Comparison of ENCODE assay signal across 19 cellular contexts in genomic region chr11:104713366-104713765, GRCh38.
"Had no signal": no experiment of that assay in that cellular context is flagged by ENCODE, and none has a peak within 500 bp of the region (broad histone marks: within the 10 kb centered on the region; RNA-seq: fewer than 3 reads in every experiment).

No MANE protein-coding gene starts in this region.

- H3K4me3 ChIP-seq: gastroesophageal sphincter, left ventricle myocardium inferior, psoas muscle, sigmoid colon, thoracic aorta had no signal

- H3K9me3 ChIP-seq: gastroesophageal sphincter, left ventricle myocardium inferior, psoas muscle, sigmoid colon, thoracic aorta had no signal

- H3K9me3 Mint-ChIP-seq: endodermal cell; memory B cell; stimulated activated naive CD8-positive, alpha-beta T cell treated with anti-CD3 and anti-CD28 coated beads, Interleukin-15, amount 100 ng/mL, for 72 hours had no signal

- H3K4me1 ChIP-seq: gastroesophageal sphincter, left ventricle myocardium inferior, psoas muscle, sigmoid colon had no signal

- H3K27ac ChIP-seq: gastroesophageal sphincter, left ventricle myocardium inferior, psoas muscle, sigmoid colon, thoracic aorta, VCaP had no signal

- H3K4me1 Mint-ChIP-seq: brain, endodermal cell had no signal

- H3K4me3 Mint-ChIP-seq: activated CD4-positive, alpha-beta memory T cell treated with anti-CD3 and anti-CD28 coated beads, Interleukin-2, amount 10 ng/mL, durations not matched to agents 7 days and 5 days; activated CD4-positive, alpha-beta T cell treated with anti-CD3 and anti-CD28 coated beads for 36 hours; activated naive CD8-positive, alpha-beta T cell treated with anti-CD3 and anti-CD28 coated beads, Interleukin-2, amount 10 ng/mL, durations not matched to agents 7 days and 5 days; brain; endodermal cell; memory B cell; natural killer cell treated with Interleukin-12 subunit alpha and Interleukin-12 subunit beta and Interleukin-15 and Interleukin-18, amount 100 ng/mL, for 72 hours; stimulated activated naive CD8-positive, alpha-beta T cell treated with anti-CD3 and anti-CD28 coated beads, Interleukin-15, amount 100 ng/mL, for 72 hours had no signal

- H3K36me3 ChIP-seq: gastroesophageal sphincter, left ventricle myocardium inferior, sigmoid colon, thoracic aorta had no signal

- H3K27me3 ChIP-seq: gastroesophageal sphincter, sigmoid colon had no signal

- ATAC-seq: activated CD4-positive, alpha-beta T cell treated with anti-CD3 and anti-CD28 coated beads for 36 hours; gastroesophageal sphincter; natural killer cell treated with Interleukin-12 subunit alpha and Interleukin-12 subunit beta and Interleukin-15 and Interleukin-18, amount 100 ng/mL, for 72 hours; psoas muscle; stimulated activated naive CD8-positive, alpha-beta T cell treated with anti-CD3 and anti-CD28 coated beads, Interleukin-15, amount 100 ng/mL, for 72 hours had no signal

- DNase-seq: activated CD4-positive, alpha-beta memory T cell treated with anti-CD3 and anti-CD28 coated beads, Interleukin-2, amount 10 ng/mL, durations not matched to agents 7 days and 5 days; activated CD4-positive, alpha-beta T cell treated with anti-CD3 and anti-CD28 coated beads for 36 hours; activated naive CD8-positive, alpha-beta T cell treated with anti-CD3 and anti-CD28 coated beads, Interleukin-2, amount 10 ng/mL, durations not matched to agents 7 days and 5 days; cerebellar nuclear complex; dermis blood vessel endothelial cell; endodermal cell; kidney; left ventricle myocardium inferior; psoas muscle; sigmoid colon; stimulated activated CD4-positive, alpha-beta T cell treated with anti-CD3 and anti-CD28 coated beads, Interleukin-4, amount 100 ng/mL, for 1 hour; stimulated activated naive CD8-positive, alpha-beta T cell treated with anti-CD3 and anti-CD28 coated beads, Interleukin-15, amount 100 ng/mL, for 72 hours; T-helper 1 cell had no signal

- H3K27me3 Mint-ChIP-seq: activated CD4-positive, alpha-beta memory T cell treated with anti-CD3 and anti-CD28 coated beads, Interleukin-2, amount 10 ng/mL, durations not matched to agents 7 days and 5 days; activated CD4-positive, alpha-beta T cell treated with anti-CD3 and anti-CD28 coated beads for 36 hours; activated naive CD8-positive, alpha-beta T cell treated with anti-CD3 and anti-CD28 coated beads, Interleukin-2, amount 10 ng/mL, durations not matched to agents 7 days and 5 days; brain; memory B cell; natural killer cell treated with Interleukin-12 subunit alpha and Interleukin-12 subunit beta and Interleukin-15 and Interleukin-18, amount 100 ng/mL, for 72 hours; stimulated activated naive CD8-positive, alpha-beta T cell treated with anti-CD3 and anti-CD28 coated beads, Interleukin-15, amount 100 ng/mL, for 72 hours had no signal

- H3K36me3 Mint-ChIP-seq: brain, memory B cell had no signal

- H3K27ac Mint-ChIP-seq: activated CD4-positive, alpha-beta memory T cell treated with anti-CD3 and anti-CD28 coated beads, Interleukin-2, amount 10 ng/mL, durations not matched to agents 7 days and 5 days; activated CD4-positive, alpha-beta T cell treated with anti-CD3 and anti-CD28 coated beads for 36 hours; activated naive CD8-positive, alpha-beta T cell treated with anti-CD3 and anti-CD28 coated beads, Interleukin-2, amount 10 ng/mL, durations not matched to agents 7 days and 5 days; endodermal cell; memory B cell; natural killer cell treated with Interleukin-12 subunit alpha and Interleukin-12 subunit beta and Interleukin-15 and Interleukin-18, amount 100 ng/mL, for 72 hours; stimulated activated naive CD8-positive, alpha-beta T cell treated with anti-CD3 and anti-CD28 coated beads, Interleukin-15, amount 100 ng/mL, for 72 hours had no signal
